Comparison of ENCODE assay signal across 13 cellular contexts in the genomic region with DNA sequence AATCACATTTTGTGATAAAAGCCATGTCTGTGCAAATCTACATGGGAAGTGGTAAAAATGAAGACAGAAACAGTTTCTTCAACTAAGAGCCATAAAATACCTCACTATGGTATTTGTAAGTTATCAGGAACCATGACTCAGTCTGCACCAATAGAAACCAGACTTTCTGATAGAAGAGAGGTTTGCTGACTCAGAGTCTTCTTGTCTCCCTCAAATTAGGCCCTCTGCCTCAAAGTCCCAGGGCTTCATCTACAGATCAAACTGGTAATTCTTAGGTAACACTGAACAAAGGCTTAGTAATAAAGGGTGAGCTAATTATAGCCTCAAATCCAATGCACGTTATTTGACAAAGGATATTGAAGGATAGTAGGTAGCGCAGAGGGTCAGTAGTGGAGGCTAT. TPM values are rescaled to one million over a fixed set of nuclear protein-coding genes. Genes with fewer than 3 reads are reported as not detected.
A peak's percentile ranks its signal among the peaks of the same experiment; 100 is the strongest.
DNase-seq lines count a peak whose midpoint lies in the region; ATAC-seq, FAIRE-seq and TF ChIP-seq lines count a peak whose summit lies in the region.
"Had no signal": no experiment of that assay in that cellular context is flagged by ENCODE, and none has a peak within 500 bp of the region (broad histone marks: within the 10 kb centered on the region; RNA-seq: fewer than 3 reads in every experiment).

No MANE protein-coding gene starts in this region.

- in situ Hi-C loops in IMR-90 (cut with MboI; ENCODE audit: low sequenced_read_pairs), result no loop called here
- in situ Hi-C loops in HAP-1 (cut with MboI; ENCODE audit: low sequenced_read_pairs), result no loop called here

- H4K8ac ChIP-seq in IMR-90 (ENCODE audit: low read depth in 2 of 2, low read length in 2 of 2), result peak overlapping the region in 1 of 2 experiments; percentile 28; a peak in 1 of 4 replicates

- no peaks in the 10 kb centered on the region for H3K9me3 Mint-ChIP-seq in nephron
- H3K9me3 Mint-ChIP-seq: activated naive CD4-positive, alpha-beta T cell treated with anti-CD3 and anti-CD28 coated beads for 36 hours had no signal

- no peaks in the 10 kb centered on the region for H3K9me3 ChIP-seq in IMR-90 (ENCODE audit: control insufficient read depth, insufficient read depth, low read length)
- no peaks in the 10 kb centered on the region for H3K9me3 ChIP-seq in HAP-1

- peak overlapping the region; percentile 93 to 95 (median 95) for H3K27ac Mint-ChIP-seq in nephron
- H3K27ac Mint-ChIP-seq: activated naive CD4-positive, alpha-beta T cell treated with anti-CD3 and anti-CD28 coated beads for 36 hours had no signal

- no peaks in the 10 kb centered on the region for H3K27me3 Mint-ChIP-seq in nephron (ENCODE audit: low read depth)

- H3K56ac ChIP-seq in IMR-90 (ENCODE audit: extremely low read depth, insufficient read depth, low read length), result no peak overlapping the region

- no peak overlapping the region for H3K23ac ChIP-seq in IMR-90 (ENCODE audit: low read depth, low read length)

- H2BK120ac ChIP-seq in IMR-90 (ENCODE audit: low read depth, low read length), result peak overlapping the region; percentile 74

- H2AK5ac ChIP-seq in IMR-90 (ENCODE audit: low read depth, low read length), result peak overlapping the region; percentile 48; the same call in 1 of the 2 replicates

- H2AK9ac ChIP-seq in IMR-90 (replicated peaks; ENCODE audit: low read depth, low read length, poor library complexity), result no peak overlapping the region

- no peak for TF ChIP-seq RAD21 in IMR-90 (IDR thresholded peaks at IDR 0.05; ENCODE audit: low read length)

- no peaks in the 10 kb centered on the region for H4K20me1 ChIP-seq in IMR-90 (ENCODE audit: insufficient read depth, low read length)

- DNase-seq in IMR-90 (peak; percentile 81), bronchial epithelial cell (ENCODE audit: low read depth) (peak; percentile 92), NK-92 (lab: John Stamatoyannopoulos, UW; ENCODE audit: unreplicated experiment) (no peak), HAP-1 (ENCODE audit: low spot score in 2 of 2) (no peak)
- DNase-seq: activated naive CD4-positive, alpha-beta T cell treated with anti-CD3 and anti-CD28 coated beads for 36 hours; GDM1; Kasumi-1; NCI-H748 treated with DMSO at 0.1 percent for 48 hours; T-helper 9 cell had no signal

- peak; percentile 31 for ATAC-seq in GM18861 (IDR thresholded peaks at IDR 0.05; ENCODE audit: unreplicated experiment)
- ATAC-seq in IMR-90 (ENCODE audit: low read depth), result peak; percentile 83
- ATAC-seq in HG03342 (IDR thresholded peaks at IDR 0.05; ENCODE audit: unreplicated experiment), result no peak
- ATAC-seq: esophagus mucosa had no signal

- peak overlapping the region; percentile 51 for H2BK20ac ChIP-seq in IMR-90 (ENCODE audit: low read depth, low read length)

- peaks cover 58% of the 10 kb centered on the region for H3K4me1 Mint-ChIP-seq in nephron

- no peak overlapping the region for H3K4me2 ChIP-seq in IMR-90 (ENCODE audit: low read depth, low read length)

- TF ChIP-seq POLR2A in IMR-90 (IDR thresholded peaks at IDR 0.05; ENCODE audit: low read depth, low read length), result no peak

- peak overlapping the region; percentile 70; the same call in 1 of the 2 replicates for H4K5ac ChIP-seq in IMR-90 (ENCODE audit: low read depth, low read length)

- H3K9ac ChIP-seq in IMR-90 (ENCODE audit: low read depth, low read length), result no peak overlapping the region

- H3K36me3 Mint-ChIP-seq in nephron (ENCODE audit: low read depth), result no peaks in the 10 kb centered on the region

- H3K4ac ChIP-seq in IMR-90 (ENCODE audit: low read depth, low read length), result peak overlapping the region; percentile 24; the same call in 1 of the 2 replicates

- H3K9me1 ChIP-seq in IMR-90 (ENCODE audit: insufficient read depth, low read length), result peaks cover 4% of the 10 kb centered on the region; the same call in 1 of the 2 replicates

- WGBS in IMR-90 (ENCODE audit: extremely low coverage in 2 of 2, insufficient read length in 1 of 2), 2 experiments, result no CpG with 5 or more reads among the region's 2 CpGs

- dilution Hi-C loops in IMR-90 (cut with HindIII; ENCODE audit: low sequenced_read_pairs, unreplicated experiment), result no loop called here

- H3K18ac ChIP-seq in IMR-90 (ENCODE audit: low read depth, low read length), result peak overlapping the region; percentile 78

- TF ChIP-seq CTCF in IMR-90 (conservative IDR thresholded peaks at IDR 0.05; ENCODE audit: low read depth, low read length) (no peak), bronchial epithelial cell (IDR thresholded peaks at IDR 0.05; ENCODE audit: insufficient read depth, low read length, severe bottlenecking) (no peak), nephron (IDR thresholded peaks at IDR 0.05; ENCODE audit: unreplicated experiment in 3 of 3) (no peak)

- BruUV-seq in IMR-90 (replicated peaks; lab: Mats Ljungman, UMichigan), result no TSS peak

- CTCF ChIA-PET in IMR-90 (lab: Yijun Ruan, JAX), result no interaction called here

- POLR2A ChIA-PET in IMR-90 (lab: Charles Lee; ENCODE audit: unreplicated experiment), result no interaction called here

- H3K27me3 ChIP-seq in IMR-90 (ENCODE audit: control insufficient read depth, insufficient read depth, low read length) (no peaks in the 10 kb centered on the region), bronchial epithelial cell (ENCODE audit: control insufficient read depth, insufficient read depth, low read length) (no peaks in the 10 kb centered on the region), HAP-1 (ENCODE audit: low read depth) (no peaks in the 10 kb centered on the region)

- no peaks in the 10 kb centered on the region for H3K79me1 ChIP-seq in IMR-90 (ENCODE audit: low read depth in 1 of 2, low read length in 2 of 2)

- no peak overlapping the region for H3K4me3 Mint-ChIP-seq in nephron
- H3K4me3 Mint-ChIP-seq: activated naive CD4-positive, alpha-beta T cell treated with anti-CD3 and anti-CD28 coated beads for 36 hours had no signal

- intact Hi-C loops in IMR-90 (cut with micrococcal nuclease), result no loop called here

- peak overlapping the region; percentile 72; the same call in 1 of the 3 replicates for H2BK15ac ChIP-seq in IMR-90 (ENCODE audit: low read depth, low read length)

- FAIRE-seq in bronchial epithelial cell (lab: Jason Lieb, UNC), result no peak

- H4K91ac ChIP-seq in IMR-90 (ENCODE audit: insufficient read depth, low read depth, low read length), result 0 out of 2 replicates have a peak overlapping the region, but pooled peaks have one; percentile 16

- H3K14ac ChIP-seq in IMR-90 (replicated peaks; ENCODE audit: low read depth, low read length), result peak overlapping the region; percentile 46

- H3K36me3 ChIP-seq in IMR-90 (ENCODE audit: control insufficient read depth, insufficient read depth, low read length) (no peaks in the 10 kb centered on the region), bronchial epithelial cell (ENCODE audit: control insufficient read depth, insufficient read depth, low read length) (no peaks in the 10 kb centered on the region), HAP-1 (replicated peaks) (no peaks in the 10 kb centered on the region)

- no peak overlapping the region for H2BK5ac ChIP-seq in IMR-90 (ENCODE audit: low read depth, low read length, poor library complexity, severe bottlenecking)

- H3K4me3 ChIP-seq in IMR-90 (ENCODE audit: insufficient read depth, low read depth, low read length) (no peak overlapping the region), bronchial epithelial cell (ENCODE audit: low read depth, low read length) (no peak overlapping the region), HAP-1 (no peak overlapping the region)

- H3K4me1 ChIP-seq in IMR-90 (ENCODE audit: control insufficient read depth, insufficient read depth, low read length) (peaks cover 16% of the 10 kb centered on the region), HAP-1 (peaks cover 30% of the 10 kb centered on the region)

- peak overlapping the region; percentile 34; the same call in 1 of the 2 replicates for H3K27ac ChIP-seq in IMR-90 (ENCODE audit: insufficient read depth, low read length)

- H2AFZ ChIP-seq in IMR-90 (replicated peaks; ENCODE audit: low read length, poor library complexity), result no peak overlapping the region

TF ChIP-seq in IMR-90, 13 proteins besides CTCF, POLR2A, EP300 and RAD21:
- TF ChIP-seq, protein P1, sequence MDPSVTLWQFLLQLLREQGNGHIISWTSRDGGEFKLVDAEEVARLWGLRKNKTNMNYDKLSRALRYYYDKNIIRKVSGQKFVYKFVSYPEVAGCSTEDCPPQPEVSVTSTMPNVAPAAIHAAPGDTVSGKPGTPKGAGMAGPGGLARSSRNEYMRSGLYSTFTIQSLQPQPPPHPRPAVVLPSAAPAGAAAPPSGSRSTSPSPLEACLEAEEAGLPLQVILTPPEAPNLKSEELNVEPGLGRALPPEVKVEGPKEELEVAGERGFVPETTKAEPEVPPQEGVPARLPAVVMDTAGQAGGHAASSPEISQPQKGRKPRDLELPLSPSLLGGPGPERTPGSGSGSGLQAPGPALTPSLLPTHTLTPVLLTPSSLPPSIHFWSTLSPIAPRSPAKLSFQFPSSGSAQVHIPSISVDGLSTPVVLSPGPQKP (IDR thresholded peaks at IDR 0.05; ENCODE audit: borderline replicate concordance, low read depth, low read length), result no peak
- TF ChIP-seq MAFK (IDR thresholded peaks at IDR 0.05; ENCODE audit: low read depth, low read length) (peak; percentile 90), FOS (IDR thresholded peaks at IDR 0.05; ENCODE audit: low read depth, low read length) (peak; percentile 19; the same call in 1 of the 2 replicates), RCOR1 (IDR thresholded peaks at IDR 0.05; ENCODE audit: insufficient replicate concordance, low read length) (no peak), NFE2L2 (IDR thresholded peaks at IDR 0.05; ENCODE audit: low read depth, low read length) (no peak), CHD1 (IDR thresholded peaks at IDR 0.05; ENCODE audit: low read depth, low read length) (no peak), CEBPB (IDR thresholded peaks at IDR 0.05; ENCODE audit: low read depth, low read length) (no peak), RFX5 (IDR thresholded peaks at IDR 0.05; ENCODE audit: low read depth, low read length) (no peak), SMC3 (IDR thresholded peaks at IDR 0.05; ENCODE audit: low read depth, low read length) (no peak)
TF ChIP-seq in IMR-90: peak in this region for 2.

RNA-seq across cellular contexts. Expression of a gene that starts 30.9 kb away (rescaled TPM):
- total RNA-seq in IMR-90 (2012; rRNA removed) (13.4 and 22.8 TPM in 2 replicates), bronchial epithelial cell (11.6 and 11.8 TPM in 2 replicates)
- 4.6 and 7.7 TPM in 2 replicates for polyA plus RNA-seq in IMR-90 (2012; rRNA removed)
- 0.77 and 1.4 TPM in 2 replicates for polyA plus RNA-seq in IMR-90 (2012; cell fraction: cytosol; rRNA removed)
- 0.90 and 7.3 TPM in 2 replicates for polyA plus RNA-seq in IMR-90 (2012; cell fraction: nucleus; rRNA removed; ENCODE audit: low replicate concordance)

Comparison
In these comparisons a context has a peak if more than half of its experiments do, and no peak if none do; other contexts are left out.
1. DNase-seq: peak in IMR-90 (single experiment) and bronchial epithelial cell (single experiment); none in NK-92 (single experiment) and HAP-1 (0 of 2).